Comparison of ENCODE assay signal across 23 cellular contexts in genomic region chr11:36309779-36310178, GRCh38. TPM values are rescaled to one million over a fixed set of nuclear protein-coding genes. Genes with fewer than 3 reads are reported as not detected.
DNase-seq lines count a peak whose midpoint lies in the region; ATAC-seq and TF ChIP-seq lines count a peak whose summit lies in the region.
"Had no signal": no experiment of that assay in that cellular context is flagged by ENCODE, and none has a peak within 500 bp of the region (broad histone marks: within the 10 kb centered on the region; RNA-seq: fewer than 3 reads in every experiment).

No MANE protein-coding gene starts in this region.

- no peaks in the 10 kb centered on the region for H3F3A ChIP-seq in smooth muscle cell (ENCODE audit: low read depth)

- H2AK9ac ChIP-seq in IMR-90 (replicated peaks; ENCODE audit: low read depth, low read length, poor library complexity): peak overlapping the region; percentile 62

- H2BK20ac ChIP-seq in IMR-90 (ENCODE audit: low read depth, low read length): no peak overlapping the region

- no peak overlapping the region for H3K4ac ChIP-seq in IMR-90 (ENCODE audit: low read depth, low read length)

- H3K4me3 ChIP-seq in BLaER1 treated with 17β-estradiol and CSF1 and Interleukin-3, amounts not matched to agents 10 nM and 100 nM: no peak overlapping the region; a peak in 1 of 20 replicates
- no peak overlapping the region for H3K4me3 ChIP-seq in IMR-90 (ENCODE audit: insufficient read depth, low read depth, low read length)
- H3K4me3 ChIP-seq in brain microvascular endothelial cell (ENCODE audit: low read depth, low read length): no peak overlapping the region
- H3K4me3 ChIP-seq in smooth muscle cell: no peak overlapping the region
- no peak overlapping the region for H3K4me3 ChIP-seq in tibial nerve
- H3K4me3 ChIP-seq: SK-N-MC had no signal

- H3K79me1 ChIP-seq in IMR-90 (ENCODE audit: low read depth in 1 of 2, low read length in 2 of 2): no peaks in the 10 kb centered on the region

- no peak for TF ChIP-seq CTCF in IMR-90 (conservative IDR thresholded peaks at IDR 0.05; ENCODE audit: low read depth, low read length)
- TF ChIP-seq CTCF in brain microvascular endothelial cell (IDR thresholded peaks at IDR 0.05; ENCODE audit: low read depth, low read length, missing control alignments): no peak
- TF ChIP-seq CTCF in osteocyte (IDR thresholded peaks at IDR 0.05): no peak
- TF ChIP-seq CTCF in smooth muscle cell (IDR thresholded peaks at IDR 0.05; ENCODE audit: borderline replicate concordance, insufficient read depth, poor library complexity, severe bottlenecking): no peak
- no peak for TF ChIP-seq CTCF in tibial nerve (IDR thresholded peaks at IDR 0.05)

- intact Hi-C loops in IMR-90 (cut with micrococcal nuclease): no loop called here
- intact Hi-C loops in left cardiac atrium (cut with DNase I): loop anchor here in 1 of 2 donors (10.0 kb wide), 1 partner anchor 55 kb away; no protein-coding TSS in a partner anchor

- no peak for TF ChIP-seq POLR2A in IMR-90 (IDR thresholded peaks at IDR 0.05; ENCODE audit: low read depth, low read length)
- TF ChIP-seq POLR2A in tibial nerve (IDR thresholded peaks at IDR 0.05): no peak

- peaks cover 5% of the 10 kb centered on the region for H3K9me1 ChIP-seq in IMR-90 (ENCODE audit: insufficient read depth, low read length)

- no peak overlapping the region for H2AFZ ChIP-seq in IMR-90 (replicated peaks; ENCODE audit: low read length, poor library complexity)
- H2AFZ ChIP-seq in smooth muscle cell (ENCODE audit: low read depth): no peak overlapping the region

- no peak overlapping the region for H3K9ac ChIP-seq in BLaER1 treated with 17β-estradiol and CSF1 and Interleukin-3, amounts not matched to agents 10 nM and 100 nM
- H3K9ac ChIP-seq in IMR-90 (ENCODE audit: low read depth, low read length): no peak overlapping the region
- no peak overlapping the region for H3K9ac ChIP-seq in smooth muscle cell (ENCODE audit: low read depth)

- peak overlapping the region; percentile 33; the same call in 1 of the 2 replicates for H2BK120ac ChIP-seq in IMR-90 (ENCODE audit: low read depth, low read length)

- no peak overlapping the region for H4K91ac ChIP-seq in IMR-90 (ENCODE audit: insufficient read depth, low read depth, low read length)

- no peaks in the 10 kb centered on the region for H3K79me2 ChIP-seq in smooth muscle cell (ENCODE audit: low read depth)

- peak; percentile 10 for DNase-seq in IMR-90
- no peak for DNase-seq in brain microvascular endothelial cell
- DNase-seq in osteocyte (ENCODE audit: extremely low spot score, unreplicated experiment): no peak
- DNase-seq in smooth muscle cell (lab: John Stamatoyannopoulos, UW; ENCODE audit: unreplicated experiment): no peak
- DNase-seq in tibial nerve (ENCODE audit: low spot score in 2 of 2): no peak
- no peak for DNase-seq in left cardiac atrium
- DNase-seq: CD8-positive, alpha-beta T cell; DMS153; H7; KG1; NCI-H1105; NCI-H146; NCI-H2029 treated with DMSO at 0.1 percent for 48 hours; NCI-H2171; NCI-H345; NCI-H524 treated with DMSO at 0.1 percent for 48 hours; OCI-M1; SHP77; SW 1271 had no signal

- H3K9me3 Mint-ChIP-seq in osteocyte (ENCODE audit: unreplicated experiment): no peaks in the 10 kb centered on the region
- H3K9me3 Mint-ChIP-seq: CD8-positive, alpha-beta T cell had no signal

- no peaks in the 10 kb centered on the region for H3K36me3 Mint-ChIP-seq in osteocyte (ENCODE audit: unreplicated experiment)
- H3K36me3 Mint-ChIP-seq: CD8-positive, alpha-beta T cell had no signal

- ATAC-seq in IMR-90 (ENCODE audit: low read depth) (no peak), left cardiac atrium (no peak)
- ATAC-seq in activated CD4-positive, CD25-positive, alpha-beta regulatory T cell treated with anti-CD3 and anti-CD28 coated beads, Interleukin-2, amount 50 U/mL, for 24 hours: no peak
- ATAC-seq: CD8-positive, alpha-beta T cell had no signal

- POLR2A ChIA-PET in IMR-90 (lab: Charles Lee; ENCODE audit: unreplicated experiment): no interaction called here

- H4K8ac ChIP-seq in IMR-90 (ENCODE audit: low read depth in 2 of 2, low read length in 2 of 2): no peak overlapping the region

- TF ChIP-seq EP300 in tibial nerve (IDR thresholded peaks at IDR 0.05): no peak

- H3K14ac ChIP-seq in IMR-90 (replicated peaks; ENCODE audit: low read depth, low read length): 0 out of 2 replicates have a peak overlapping the region, but pooled peaks have one; percentile 9

- H4K20me1 ChIP-seq in BLaER1 treated with 17β-estradiol and CSF1 and Interleukin-3, amounts not matched to agents 10 nM and 100 nM: no peaks in the 10 kb centered on the region
- 0 out of 2 replicates have a peak, but pooled peaks cover 3% of the 10 kb centered on the region for H4K20me1 ChIP-seq in IMR-90 (ENCODE audit: insufficient read depth, low read length)
- no peaks in the 10 kb centered on the region for H4K20me1 ChIP-seq in smooth muscle cell (ENCODE audit: low read depth)

- no peak overlapping the region for H2BK15ac ChIP-seq in IMR-90 (ENCODE audit: low read depth, low read length)

- H3K36me3 ChIP-seq in BLaER1 treated with 17β-estradiol and CSF1 and Interleukin-3, amounts not matched to agents 10 nM and 100 nM: no peaks in the 10 kb centered on the region
- H3K36me3 ChIP-seq in IMR-90 (ENCODE audit: control insufficient read depth, insufficient read depth, low read length): no peaks in the 10 kb centered on the region
- H3K36me3 ChIP-seq in brain microvascular endothelial cell (replicated peaks): no peaks in the 10 kb centered on the region
- no peaks in the 10 kb centered on the region for H3K36me3 ChIP-seq in smooth muscle cell (ENCODE audit: low read depth)
- H3K36me3 ChIP-seq in tibial nerve: no peaks in the 10 kb centered on the region

- WGBS in IMR-90 (ENCODE audit: extremely low coverage in 2 of 2, insufficient read length in 1 of 2), 2 experiments: 88% methylated on average over 2 of the region's 4 CpGs; no CpG with 5 or more reads in 1 of the 2 experiments
- WGBS in smooth muscle cell (ENCODE audit: low lambda C conversion rate): 92% methylated on average over 4 of the region's 4 CpGs
- 85 to 89% methylated on average over 4 of the region's 4 CpGs for WGBS in tibial nerve, 2 donors

- no peak overlapping the region for H4K5ac ChIP-seq in IMR-90 (ENCODE audit: low read depth, low read length)

- H3K4me1 Mint-ChIP-seq in osteocyte (ENCODE audit: unreplicated experiment): peaks cover 49% of the 10 kb centered on the region

- H3K56ac ChIP-seq in IMR-90 (ENCODE audit: extremely low read depth, insufficient read depth, low read length): no peak overlapping the region

- dilution Hi-C loops in IMR-90 (cut with HindIII; ENCODE audit: low sequenced_read_pairs, unreplicated experiment): no loop called here

- no TSS peak for BruUV-seq in IMR-90 (replicated peaks; lab: Mats Ljungman, UMichigan)

- no peak for TF ChIP-seq RAD21 in IMR-90 (IDR thresholded peaks at IDR 0.05; ENCODE audit: low read length)

- in situ Hi-C loops in IMR-90 (cut with MboI; ENCODE audit: low sequenced_read_pairs): no loop called here
- in situ Hi-C loops in brain microvascular endothelial cell (cut with HindIII; ENCODE audit: low pct_ligation_motif_present, low sequenced_read_pairs): no loop called here

- CTCF ChIA-PET in IMR-90 (lab: Yijun Ruan, JAX): no interaction called here

- H3K4me3 Mint-ChIP-seq in osteocyte (ENCODE audit: unreplicated experiment): no peak overlapping the region
- H3K4me3 Mint-ChIP-seq: CD8-positive, alpha-beta T cell had no signal

- H3K9me3 ChIP-seq in BLaER1 treated with 17β-estradiol and CSF1 and Interleukin-3, amounts not matched to agents 10 nM and 100 nM (replicated peaks in 1 of 11): peaks cover 0 to 7% (median 0%) of the 10 kb centered on the region in 11 experiments; a peak in 4 of 22 replicates
- no peaks in the 10 kb centered on the region for H3K9me3 ChIP-seq in IMR-90 (ENCODE audit: control insufficient read depth, insufficient read depth, low read length)
- no peaks in the 10 kb centered on the region for H3K9me3 ChIP-seq in smooth muscle cell (replicated peaks; ENCODE audit: low read depth)
- H3K9me3 ChIP-seq in tibial nerve: no peaks in the 10 kb centered on the region

- H3K27me3 ChIP-seq in BLaER1 treated with 17β-estradiol and CSF1 and Interleukin-3, amounts not matched to agents 10 nM and 100 nM: no peaks in the 10 kb centered on the region
- H3K27me3 ChIP-seq in IMR-90 (ENCODE audit: control insufficient read depth, insufficient read depth, low read length): peaks cover 19% of the 10 kb centered on the region
- H3K27me3 ChIP-seq in brain microvascular endothelial cell (replicated peaks): no peaks in the 10 kb centered on the region
- no peaks in the 10 kb centered on the region for H3K27me3 ChIP-seq in smooth muscle cell (ENCODE audit: low read depth)
- no peaks in the 10 kb centered on the region for H3K27me3 ChIP-seq in tibial nerve

- H3K23ac ChIP-seq in IMR-90 (ENCODE audit: low read depth, low read length): no peak overlapping the region

- peak overlapping the region; percentile 8 for H3K27ac Mint-ChIP-seq in osteocyte (ENCODE audit: unreplicated experiment)
- H3K27ac Mint-ChIP-seq: CD8-positive, alpha-beta T cell had no signal

- peak overlapping the region in 8 of 11 experiments; percentile 15 to 73 (median 64); a peak in 15 of 22 replicates for H3K4me2 ChIP-seq in BLaER1 treated with 17β-estradiol and CSF1 and Interleukin-3, amounts not matched to agents 10 nM and 100 nM
- no peak overlapping the region for H3K4me2 ChIP-seq in IMR-90 (ENCODE audit: low read depth, low read length)
- H3K4me2 ChIP-seq in smooth muscle cell: no peak overlapping the region

- H3K4me1 ChIP-seq in BLaER1 treated with 17β-estradiol and CSF1 and Interleukin-3, amounts not matched to agents 10 nM and 100 nM: peaks cover 6 to 44% (median 25%) of the 10 kb centered on the region in 10 experiments; a peak in 19 of 20 replicates
- H3K4me1 ChIP-seq in IMR-90 (ENCODE audit: control insufficient read depth, insufficient read depth, low read length) (peaks cover 5% of the 10 kb centered on the region), smooth muscle cell (ENCODE audit: low read depth) (no peaks in the 10 kb centered on the region), tibial nerve (no peaks in the 10 kb centered on the region)

- no peak overlapping the region for H3K18ac ChIP-seq in IMR-90 (ENCODE audit: low read depth, low read length)

- no peak overlapping the region for H2BK5ac ChIP-seq in IMR-90 (ENCODE audit: low read depth, low read length, poor library complexity, severe bottlenecking)

- H3K27me3 Mint-ChIP-seq in osteocyte (ENCODE audit: unreplicated experiment): no peaks in the 10 kb centered on the region

- H3K27ac ChIP-seq in BLaER1 treated with 17β-estradiol and CSF1 and Interleukin-3, amounts not matched to agents 10 nM and 100 nM: no peak overlapping the region
- no peak overlapping the region for H3K27ac ChIP-seq in IMR-90 (ENCODE audit: insufficient read depth, low read length)
- H3K27ac ChIP-seq in brain microvascular endothelial cell: peak overlapping the region; percentile 64
- H3K27ac ChIP-seq in smooth muscle cell (ENCODE audit: low read depth): no peak overlapping the region
- no peak overlapping the region for H3K27ac ChIP-seq in tibial nerve
- H3K27ac ChIP-seq: SK-N-MC had no signal

- H2AK5ac ChIP-seq in IMR-90 (ENCODE audit: low read depth, low read length): no peak overlapping the region

RNA-seq across cellular contexts. Expression of gene PRR5L, which starts 13.7 kb away (rescaled TPM):
- total RNA-seq in IMR-90 (2012; rRNA removed) (3.3 and 3.6 TPM in 2 replicates), osteocyte (102 and 103 TPM in 2 replicates), smooth muscle cell (33.8 and 41.4 TPM in 2 replicates), tibial nerve (10 to 100 TPM in 2 of 4 donors, 1 to 10 TPM in 2; 8.8 to 29.7 (median 9.4) TPM), left cardiac atrium (1 to 10 TPM; 4.0 to 5.8 TPM)
- polyA plus RNA-seq in IMR-90 (2012; rRNA removed) (2.6 and 2.9 TPM in 2 replicates), smooth muscle cell (16.1 and 21.4 TPM in 2 replicates)
- polyA plus RNA-seq in IMR-90 (2012; cell fraction: cytosol; rRNA removed): 2.2 and 2.3 TPM in 2 replicates
- 4.6 and 6.8 TPM in 2 replicates for polyA plus RNA-seq in IMR-90 (2012; cell fraction: nucleus; rRNA removed; ENCODE audit: low replicate concordance)
- total RNA-seq: G401 had no signal

RNA-seq across cellular contexts. Expression of gene COMMD9, which starts 20.6 kb away (rescaled TPM):
- total RNA-seq in IMR-90 (2012; rRNA removed): 50.7 and 54.2 TPM in 2 replicates
- 58.3 and 77.1 TPM in 2 replicates for polyA plus RNA-seq in IMR-90 (2012; rRNA removed)
- polyA plus RNA-seq in IMR-90 (2012; cell fraction: cytosol; rRNA removed): 42.1 and 51.2 TPM in 2 replicates
- polyA plus RNA-seq in IMR-90 (2012; cell fraction: nucleus; rRNA removed; ENCODE audit: low replicate concordance): 33.2 and 38.4 TPM in 2 replicates
- total RNA-seq in osteocyte: 69.4 and 71.4 TPM in 2 replicates
- 35.9 and 39.4 TPM in 2 replicates for total RNA-seq in smooth muscle cell
- 83.0 and 89.1 TPM in 2 replicates for polyA plus RNA-seq in smooth muscle cell
- 10 to 100 TPM; 36.9 to 58.0 (median 47.8) TPM for total RNA-seq in tibial nerve
- 10 to 100 TPM; 38.4 to 48.8 TPM for total RNA-seq in left cardiac atrium

Comparison
In these comparisons a context has a peak if more than half of its experiments do, and no peak if none do; other contexts are left out.
1. H3K4me2 ChIP-seq: peak in BLaER1 treated with 17β-estradiol and CSF1 and Interleukin-3, amounts not matched to agents 10 nM and 100 nM (8 of 11); none in IMR-90 (single experiment) and smooth muscle cell (single experiment).